20 cellular contexts compared by ENCODE assay signal in genomic region chr2:132664096-132664495, GRCh38. TPM values are rescaled to one million over a fixed set of nuclear protein-coding genes. Genes with fewer than 3 reads are reported as not detected.
DNase-seq lines count a peak whose midpoint lies in the region; ATAC-seq, FAIRE-seq and TF ChIP-seq lines count a peak whose summit lies in the region.
"Had no signal": no experiment of that assay in that cellular context is flagged by ENCODE, and none has a peak within 500 bp of the region (broad histone marks: within the 10 kb centered on the region; RNA-seq: fewer than 3 reads in every experiment).

No MANE protein-coding gene starts in this region.

- TF ChIP-seq POLR2A in A549 (IDR thresholded peaks at IDR 0.05; ENCODE audit: low read length): no peak

- H3K36me3 ChIP-seq in left lung: no peaks in the 10 kb centered on the region
- H3K36me3 ChIP-seq: BLaER1 treated with 17β-estradiol and CSF1 and Interleukin-3, amounts not matched to agents 10 nM and 100 nM had no signal

- no peak for FAIRE-seq in A549 (lab: Jason Lieb, UNC)

- peaks cover 7% of the 10 kb centered on the region; the same call in 1 of the 2 replicates for H3K27me3 Mint-ChIP-seq in HFFc6 (ENCODE audit: insufficient read depth)

- peaks cover 36% of the 10 kb centered on the region for H3K4me1 Mint-ChIP-seq in HFFc6 (ENCODE audit: low read depth)
- H3K4me1 Mint-ChIP-seq: CD4-positive, alpha-beta memory T cell had no signal

- H3K9me3 Mint-ChIP-seq in HFFc6: no peaks in the 10 kb centered on the region
- H3K9me3 Mint-ChIP-seq: H9 had no signal

- CTCF ChIA-PET in A549 (lab: Yijun Ruan, JAX): interaction anchor here (0.9 to 1.2 kb wide), 3 partner anchors 11 to 18 kb away, joined by 3 to 4 read pairs (median 3); no protein-coding TSS in a partner anchor

- no peaks in the 10 kb centered on the region for H3K9me3 ChIP-seq in A549
- no peaks in the 10 kb centered on the region for H3K9me3 ChIP-seq in left lung

- POLR2A ChIA-PET in A549 (lab: Yijun Ruan, JAX): no interaction called here

- DNase-seq in A549 (ENCODE audit: low read depth in 1 of 2, low spot score in 1 of 2) (no peak), HFFc6 (peak; percentile 21), amniotic epithelial cell (ENCODE audit: low read depth) (peak; percentile 33), fibroblast of peridontal ligament (ENCODE audit: extremely low read depth) (peak; percentile 62), left lung (no peak), T-helper 9 cell (no peak)
- no peak for DNase-seq in stimulated activated naive CD4-positive, alpha-beta T cell treated with Interleukin-2 at 50 U/mL for 16 hours (lab: John Stamatoyannopoulos, UW)
- DNase-seq: CD4-positive, alpha-beta memory T cell; GDM1; H9; KBM-7; MV-4-11; NCI-H1105 treated with DMSO at 0.1 percent for 48 hours; NCI-H1694 treated with DMSO at 0.1 percent for 48 hours; NCI-H2081 treated with DMSO at 0.1 percent for 48 hours; NCI-H446 treated with DMSO at 0.1 percent for 48 hours; NCI-H526 treated with DMSO at 0.1 percent for 48 hours; Right ventricle myocardium superior had no signal

- no peak overlapping the region; the same call in 1 of the 2 replicates for H3K27ac Mint-ChIP-seq in HFFc6
- H3K27ac Mint-ChIP-seq: CD4-positive, alpha-beta memory T cell; H9 had no signal

- no peak for TF ChIP-seq CTCF in A549 (IDR thresholded peaks at IDR 0.05)
- no peak for TF ChIP-seq CTCF in HFFc6 (IDR thresholded peaks at IDR 0.05)
- no peak for TF ChIP-seq CTCF in left lung (IDR thresholded peaks at IDR 0.05)

- no peak for TF ChIP-seq RAD21 in A549 (conservative IDR thresholded peaks at IDR 0.05 in 1 of 2, IDR thresholded peaks at IDR 0.05 in 1 of 2)

- H3K4me2 ChIP-seq in A549: no peak overlapping the region
- H3K4me2 ChIP-seq: BLaER1 treated with 17β-estradiol and CSF1 and Interleukin-3, amounts not matched to agents 10 nM and 100 nM had no signal

- intact Hi-C loops in left lung (cut with DNase I): no loop called here

- H3K27me3 ChIP-seq in left lung: peaks cover 12 to 20% of the 10 kb centered on the region in 2 donors

- H3K4me1 ChIP-seq in A549: no peaks in the 10 kb centered on the region; the same call in 2 of the 3 replicates
- H3K4me1 ChIP-seq in left lung: peaks cover 3 to 7% of the 10 kb centered on the region in 2 donors

- H3K4me3 Mint-ChIP-seq in HFFc6: no peak overlapping the region
- H3K4me3 Mint-ChIP-seq: CD4-positive, alpha-beta memory T cell; H9 had no signal

- no peak for ATAC-seq in A549
- no peak for ATAC-seq in GM18870 (IDR thresholded peaks at IDR 0.05; ENCODE audit: unreplicated experiment)
- no peak for ATAC-seq in left lung

- no peak overlapping the region for H3K4me3 ChIP-seq in A549
- H3K4me3 ChIP-seq in left lung: no peak overlapping the region
- H3K4me3 ChIP-seq: BLaER1 treated with 17β-estradiol and CSF1 and Interleukin-3, amounts not matched to agents 10 nM and 100 nM had no signal

- no peaks in the 10 kb centered on the region; the same call in 1 of the 2 replicates for H3K36me3 Mint-ChIP-seq in HFFc6 (ENCODE audit: low read depth)
- H3K36me3 Mint-ChIP-seq: CD4-positive, alpha-beta memory T cell had no signal

- WGBS in A549 (ENCODE audit: missing lambda C conversion rate): 89% methylated on average over 2 of the region's 2 CpGs

- no peak for TF ChIP-seq EP300 in A549 (IDR thresholded peaks at IDR 0.05)

- H3K27ac ChIP-seq in A549: no peak overlapping the region
- no peak overlapping the region for H3K27ac ChIP-seq in left lung
- H3K27ac ChIP-seq: BLaER1 treated with 17β-estradiol and CSF1 and Interleukin-3, amounts not matched to agents 10 nM and 100 nM had no signal

TF ChIP-seq in A549, 52 proteins besides CTCF, POLR2A, EP300 and RAD21:
- TF ChIP-seq MAFK (IDR thresholded peaks at IDR 0.05; ENCODE audit: partially characterized antibody): peak; percentile 23
- no peak for TF ChIP-seq BHLHE40 (IDR thresholded peaks at IDR 0.05; ENCODE audit: low read depth, low read length)
- no peak for TF ChIP-seq HMGXB4 (CRISPR knock-in tag; IDR thresholded peaks at IDR 0.05; ENCODE audit: borderline replicate concordance)
- no peak for TF ChIP-seq FOSB (CRISPR knock-in tag; IDR thresholded peaks at IDR 0.05)

RNA-seq across cellular contexts. Expression of gene LYPD1, which starts 5.9 kb away (rescaled TPM):
- polyA plus RNA-seq in A549 (2011; rRNA removed) (3.6 TPM in 2 replicates), A549 (2017; fragmentation: RNase III; extraction: RNeasy Plus Mini Kit Qiagen cat#74134 plus additional on column Dnase treatment) (12.0 to 13.7 TPM (median 13.7 TPM) in 3 replicates)
- 6.6 and 8.2 TPM in 2 replicates for polyA plus RNA-seq in A549 (2012; cell fraction: cytosol; rRNA removed)
- polyA plus RNA-seq in A549 (2012; cell fraction: nucleus; rRNA removed): 5.6 and 5.8 TPM in 2 replicates
- polyA minus RNA-seq in A549 (2011; rRNA and poly(A)+ RNA removed): 3.5 and 5.6 TPM in 2 replicates
- total RNA-seq in HFFc6 (2021; fragmentation: NEBNext Ultra II Directional; extraction: Animal tissue kit (Norgen Biotek cat#: 25700)): 10 to 100 TPM in 2 of 6 experiments, 1 to 10 TPM in 4; 1.5 to 10.3 (median 9.3) TPM
- total RNA-seq in left lung: 1 to 10 TPM; 2.5 to 5.6 TPM
- total RNA-seq: CD4-positive, alpha-beta memory T cell; Right ventricle myocardium superior had no signal
- polyA plus RNA-seq: CD4-positive, alpha-beta memory T cell had no signal

Comparison
In these comparisons a context has a peak if more than half of its experiments do, and no peak if none do; other contexts are left out.
1. DNase-seq: peak in HFFc6 (single experiment), amniotic epithelial cell (single experiment) and fibroblast of peridontal ligament (single experiment); none in A549 (0 of 2), left lung (0 of 2), stimulated activated naive CD4-positive, alpha-beta T cell treated with Interleukin-2 at 50 U/mL for 16 hours (single experiment) and T-helper 9 cell (single experiment).